In genomic region chr20:346033-346639, GRCh38 we compare ENCODE assay signal across 1 cellular context.
TF ChIP-seq lines count a peak whose summit lies in the region.

No MANE protein-coding gene starts in this region.

TF ChIP-seq in HEK293, 187 proteins besides CTCF, POLR2A, EP300 and RAD21:
- no peak for TF ChIP-seq PRDM2 (tag by site-specific recombination; IDR thresholded peaks at IDR 0.05; ENCODE audit: borderline replicate concordance)
- no peak for TF ChIP-seq ZNF16 (tag by site-specific recombination; IDR thresholded peaks at IDR 0.05; ENCODE audit: low read depth)
- TF ChIP-seq ZNF10 (tag by site-specific recombination; IDR thresholded peaks at IDR 0.05): no peak
- no peak for TF ChIP-seq MYNN (tag by site-specific recombination; IDR thresholded peaks at IDR 0.05; ENCODE audit: borderline replicate concordance)
- no peak for TF ChIP-seq ZNF785 (tag by site-specific recombination; IDR thresholded peaks at IDR 0.05)
TF ChIP-seq in HEK293: peak in this region for 0.
